Comparison of ENCODE assay signal across 9 cellular contexts in the genomic region with DNA sequence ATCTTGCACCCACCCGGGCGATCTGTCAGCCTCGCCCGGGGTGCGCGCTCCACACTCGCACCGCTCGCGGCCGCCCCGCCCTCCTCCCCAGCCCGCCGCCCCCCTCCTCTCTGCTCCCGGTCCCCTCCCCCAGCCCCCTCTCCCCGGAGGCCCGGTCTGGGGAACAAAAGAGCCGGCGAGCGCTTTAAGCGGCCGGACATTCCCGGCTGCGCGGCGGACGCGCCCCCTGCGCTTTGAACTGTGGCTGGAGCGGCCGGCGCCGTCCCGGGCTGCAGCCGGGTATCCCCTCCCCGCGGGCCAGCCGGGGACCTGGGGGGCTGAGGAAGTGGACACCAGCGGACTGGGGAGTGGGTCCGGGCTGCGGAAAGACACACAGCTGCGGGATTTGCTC. TPM values are rescaled to one million over a fixed set of nuclear protein-coding genes. Genes with fewer than 3 reads are reported as not detected.
DNase-seq lines count a peak whose midpoint lies in the region; ATAC-seq and TF ChIP-seq lines count a peak whose summit lies in the region.
"Had no signal": no experiment of that assay in that cellular context is flagged by ENCODE, and none has a peak within 500 bp of the region (broad histone marks: within the 10 kb centered on the region; RNA-seq: fewer than 3 reads in every experiment).

Gene IGDCC3, minus strand, starts transcription at position 27 of the 391 bp plus-strand sequence. CDS start 214 bp downstream, outside the sequence.

- H3K23ac ChIP-seq in trophoblast cell (ENCODE audit: low read length): peak within 1 kb of the TSS; percentile 17

- H3K14ac ChIP-seq in trophoblast cell (ENCODE audit: low read length): peak within 1 kb of the TSS; percentile 94

- peak within 1 kb of the TSS; percentile 66 for H2BK12ac ChIP-seq in trophoblast cell (ENCODE audit: low read length)

- H3K79me1 ChIP-seq in trophoblast cell (ENCODE audit: low read length): peaks cover 23% of the 10 kb centered on the region

- WGBS in gastroesophageal sphincter (ENCODE audit: low coverage in 1 of 2), 2 donors: 0% methylated on average over 1 of the region's 42 CpGs; no CpG with 5 or more reads in 1 of the 2 donors
- no CpG with 5 or more reads among the region's 42 CpGs for WGBS in trophoblast cell (ENCODE audit: extremely low coverage, insufficient coverage, insufficient read length)

- H3K18ac ChIP-seq in trophoblast cell (ENCODE audit: low read length): peak within 1 kb of the TSS; percentile 98

- peak within 1 kb of the TSS; percentile 97 for H2BK5ac ChIP-seq in trophoblast cell (ENCODE audit: low read depth, low read length, poor library complexity)

- ATAC-seq in T-cell (replicated peaks in 1 of 4): no peak
- ATAC-seq in gastroesophageal sphincter: no peak
- ATAC-seq in HG03097 (IDR thresholded peaks at IDR 0.05; ENCODE audit: low FRiP score, unreplicated experiment): no peak

- no peaks in the 10 kb centered on the region for H3K36me3 ChIP-seq in gastroesophageal sphincter
- peaks cover 18 to 22% of the 10 kb centered on the region in 2 experiments for H3K36me3 ChIP-seq in trophoblast cell (ENCODE audit: control insufficient read depth in 1 of 2, insufficient read depth in 2 of 2, low read length in 2 of 2)

- H2BK120ac ChIP-seq in trophoblast cell (ENCODE audit: insufficient read depth, low read length, poor library complexity): peak within 1 kb of the TSS; percentile 96

- peak within 1 kb of the TSS; percentile 85 for H2AFZ ChIP-seq in trophoblast cell (ENCODE audit: insufficient read depth, low read length, poor library complexity)

- H3K9me3 ChIP-seq in gastroesophageal sphincter (no peaks in the 10 kb centered on the region), trophoblast cell (ENCODE audit: insufficient read depth, low read depth, low read length) (no peaks in the 10 kb centered on the region)

- H4K91ac ChIP-seq in trophoblast cell (ENCODE audit: low read depth, low read length): peak within 1 kb of the TSS; percentile 98

- peak within 1 kb of the TSS; percentile 67 to 81 (median 69) for H3K4me3 Mint-ChIP-seq in T-cell

- peaks cover 82% of the 10 kb centered on the region for H3K27me3 ChIP-seq in gastroesophageal sphincter
- no peaks in the 10 kb centered on the region for H3K27me3 ChIP-seq in trophoblast cell (ENCODE audit: insufficient read depth, low read length)

- POLR2A ChIA-PET in T-cell (lab: Charles Lee): no interaction called here

- CTCF ChIA-PET in T-cell (lab: Charles Lee): no interaction called here

- H4K12ac ChIP-seq in trophoblast cell (ENCODE audit: low read depth, low read length): peak within 1 kb of the TSS; percentile 92

- H3K79me2 ChIP-seq in trophoblast cell (ENCODE audit: control insufficient read depth, insufficient read depth, low read length, poor library complexity): peaks cover 19% of the 10 kb centered on the region

- TF ChIP-seq EP300 in gastroesophageal sphincter (IDR thresholded peaks at IDR 0.05): no peak

- TF ChIP-seq CTCF in gastroesophageal sphincter (IDR thresholded peaks at IDR 0.05): no peak

- peaks cover 18 to 19% (median 18%) of the 10 kb centered on the region in 3 donors for H3K4me1 Mint-ChIP-seq in T-cell

- H3K4me3 ChIP-seq in gastroesophageal sphincter: peak within 1 kb of the TSS; percentile 30 to 61
- H3K4me3 ChIP-seq in trophoblast cell (ENCODE audit: low read depth, low read length): peak within 1 kb of the TSS; percentile 98

- H3K27me3 Mint-ChIP-seq in T-cell: peaks cover 61 to 62% of the 10 kb centered on the region in 2 donors

- H2AK5ac ChIP-seq in trophoblast cell (ENCODE audit: low read length): peak within 1 kb of the TSS; percentile 74

- no peak for TF ChIP-seq POLR2A in gastroesophageal sphincter (IDR thresholded peaks at IDR 0.05)

- H3K4me1 ChIP-seq in gastroesophageal sphincter (peaks cover 0 to 23% (median 8%) of the 10 kb centered on the region in 3 donors), trophoblast cell (ENCODE audit: control insufficient read depth in 1 of 2, insufficient read depth in 2 of 2, low read length in 2 of 2) (peaks cover 15 to 18% of the 10 kb centered on the region in 2 experiments)

- DNase-seq in ELR (ENCODE audit: low read depth) (peak; percentile 10), T-cell (no peak), trophoblast cell (no peak), middle frontal gyrus (ENCODE audit: extremely low spot score, low spot score) (no peak), T1000 (lab: John Stamatoyannopoulos, UW) (no peak), OCI-M2 (lab: John Stamatoyannopoulos, UW; ENCODE audit: unreplicated experiment) (no peak)

- H3K27ac Mint-ChIP-seq in T-cell: peak within 1 kb of the TSS in 1 of 2 donors; percentile 8

- peak within 1 kb of the TSS; percentile 67 for H3K9ac ChIP-seq in trophoblast cell (ENCODE audit: low read length)

- H3K4me2 ChIP-seq in trophoblast cell (ENCODE audit: low read length): peak within 1 kb of the TSS; percentile 84

- H3K27ac ChIP-seq in gastroesophageal sphincter (no peak within 1 kb of the TSS), trophoblast cell (ENCODE audit: low read depth, low read length) (peak within 1 kb of the TSS; percentile 93)
- H3K27ac ChIP-seq: HL-60 had no signal

- peak within 1 kb of the TSS; percentile 96 for H3K4ac ChIP-seq in trophoblast cell (ENCODE audit: low read depth, low read length)

- H3K9me3 Mint-ChIP-seq in T-cell: no peaks in the 10 kb centered on the region

- H3K36me3 Mint-ChIP-seq in T-cell: no peaks in the 10 kb centered on the region

- peak within 1 kb of the TSS; percentile 88 for H4K8ac ChIP-seq in trophoblast cell (ENCODE audit: low read depth, low read length)

RNA-seq across cellular contexts. Expression of gene IGDCC3, which starts in this region (rescaled TPM):
- total RNA-seq in T-cell (under 1 TPM in 1 of 5 donors, not detected in 4; 0.06 TPM), gastroesophageal sphincter (under 1 TPM in 1 of 4 donors, not detected in 3; 0.13 TPM)
- 144 and 157 TPM in 2 replicates for polyA plus RNA-seq in trophoblast cell (2013)
